ENCODE assay signal across 24 cellular contexts in genomic region chr12:51866324-51866723, GRCh38. TPM values are rescaled to one million over a fixed set of nuclear protein-coding genes. Genes with fewer than 3 reads are reported as not detected.
"Had no signal": no experiment of that assay in that cellular context is flagged by ENCODE, and none has a peak within 500 bp of the region (broad histone marks: within the 10 kb centered on the region; RNA-seq: fewer than 3 reads in every experiment).

No MANE protein-coding gene starts in this region.

- H3K4me1 Mint-ChIP-seq: activated T-helper 17 cell treated with anti-CD3 and anti-CD28 coated beads, Interleukin-2, amount 50 U/mL, for 72 hours had no signal

- H3K4me3 ChIP-seq: body of pancreas, coronary artery, heart right ventricle, smooth muscle cell, testis, upper lobe of right lung had no signal

- H3K27ac ChIP-seq: body of pancreas, coronary artery, heart right ventricle, testis, upper lobe of right lung had no signal

- H3K27ac Mint-ChIP-seq: activated CD4-positive, alpha-beta memory T cell treated with anti-CD3 and anti-CD28 coated beads, Interleukin-2, amount 10 ng/mL, durations not matched to agents 7 days and 5 days; activated CD8-positive, alpha-beta memory T cell treated with anti-CD3 and anti-CD28 coated beads, Interleukin-2, amount 10 ng/mL, durations not matched to agents 7 days and 5 days; activated naive CD4-positive, alpha-beta T cell treated with anti-CD3 and anti-CD28 coated beads for 36 hours; activated T-helper 17 cell treated with anti-CD3 and anti-CD28 coated beads, Interleukin-2, amount 50 U/mL, for 72 hours; natural killer cell treated with Interleukin-12 subunit alpha and Interleukin-12 subunit beta and Interleukin-15 and Interleukin-18, amount 100 ng/mL, for 72 hours; stimulated activated memory B cell treated with anti-CD40 and anti-IgM and Interleukin-4, amounts not matched to agents 10 μg/mL and 1 μg/mL and 100 μg/mL, for 72 hours had no signal

- H3K9me3 ChIP-seq: body of pancreas, heart right ventricle, testis, upper lobe of right lung had no signal

- H3K36me3 Mint-ChIP-seq: activated CD8-positive, alpha-beta memory T cell treated with anti-CD3 and anti-CD28 coated beads, Interleukin-2, amount 10 ng/mL, durations not matched to agents 7 days and 5 days; natural killer cell treated with Interleukin-12 subunit alpha and Interleukin-12 subunit beta and Interleukin-15 and Interleukin-18, amount 100 ng/mL, for 72 hours; stimulated activated memory B cell treated with anti-CD40 and anti-IgM and Interleukin-4, amounts not matched to agents 10 μg/mL and 1 μg/mL and 100 μg/mL, for 72 hours had no signal

- ATAC-seq: activated CD8-positive, alpha-beta memory T cell treated with anti-CD3 and anti-CD28 coated beads, Interleukin-2, amount 10 ng/mL, durations not matched to agents 7 days and 5 days; activated T-helper 17 cell treated with anti-CD3 and anti-CD28 coated beads, Interleukin-2, amount 50 U/mL, for 72 hours; body of pancreas; heart right ventricle; natural killer cell treated with Interleukin-12 subunit alpha and Interleukin-12 subunit beta and Interleukin-15 and Interleukin-18, amount 100 ng/mL, for 72 hours; sciatic nerve; stimulated activated memory B cell treated with anti-CD40 and anti-IgM and Interleukin-4, amounts not matched to agents 10 μg/mL and 1 μg/mL and 100 μg/mL, for 72 hours; upper lobe of right lung had no signal

- H3K9me3 Mint-ChIP-seq: activated CD4-positive, alpha-beta memory T cell treated with anti-CD3 and anti-CD28 coated beads, Interleukin-2, amount 10 ng/mL, durations not matched to agents 7 days and 5 days; activated naive CD4-positive, alpha-beta T cell treated with anti-CD3 and anti-CD28 coated beads for 36 hours; activated T-helper 17 cell treated with anti-CD3 and anti-CD28 coated beads, Interleukin-2, amount 50 U/mL, for 72 hours; natural killer cell treated with Interleukin-12 subunit alpha and Interleukin-12 subunit beta and Interleukin-15 and Interleukin-18, amount 100 ng/mL, for 72 hours; stimulated activated memory B cell treated with anti-CD40 and anti-IgM and Interleukin-4, amounts not matched to agents 10 μg/mL and 1 μg/mL and 100 μg/mL, for 72 hours had no signal

- FAIRE-seq: frontal cortex had no signal

- H3K36me3 ChIP-seq: heart right ventricle, upper lobe of right lung had no signal

- DNase-seq: activated CD4-positive, alpha-beta memory T cell treated with anti-CD3 and anti-CD28 coated beads, Interleukin-2, amount 10 ng/mL, durations not matched to agents 7 days and 5 days; activated CD4-positive, alpha-beta T cell treated with anti-CD3 and anti-CD28 coated beads for 48 hours; activated CD4-positive, CD25-positive, alpha-beta regulatory T cell; activated CD8-positive, alpha-beta memory T cell treated with anti-CD3 and anti-CD28 coated beads, Interleukin-2, amount 10 ng/mL, durations not matched to agents 7 days and 5 days; activated naive CD4-positive, alpha-beta T cell treated with anti-CD3 and anti-CD28 coated beads for 36 hours; body of pancreas; central memory CD4-positive, alpha-beta T cell; heart right ventricle; mesenchymal stem cell; stimulated activated CD4-positive, alpha-beta T cell treated with anti-CD3 and anti-CD28 coated beads, Interleukin-4, amount 100 ng/mL, for 4 hours; T1000; testis had no signal

- H3K4me3 Mint-ChIP-seq: activated CD4-positive, alpha-beta memory T cell treated with anti-CD3 and anti-CD28 coated beads, Interleukin-2, amount 10 ng/mL, durations not matched to agents 7 days and 5 days; activated CD8-positive, alpha-beta memory T cell treated with anti-CD3 and anti-CD28 coated beads, Interleukin-2, amount 10 ng/mL, durations not matched to agents 7 days and 5 days; activated naive CD4-positive, alpha-beta T cell treated with anti-CD3 and anti-CD28 coated beads for 36 hours; activated T-helper 17 cell treated with anti-CD3 and anti-CD28 coated beads, Interleukin-2, amount 50 U/mL, for 72 hours; natural killer cell treated with Interleukin-12 subunit alpha and Interleukin-12 subunit beta and Interleukin-15 and Interleukin-18, amount 100 ng/mL, for 72 hours; stimulated activated memory B cell treated with anti-CD40 and anti-IgM and Interleukin-4, amounts not matched to agents 10 μg/mL and 1 μg/mL and 100 μg/mL, for 72 hours had no signal

- H3K27me3 ChIP-seq: testis had no signal

RNA-seq across cellular contexts. Expression of gene ANKRD33, which starts 21.6 kb away (rescaled TPM):
- total RNA-seq: activated CD4-positive, alpha-beta memory T cell treated with anti-CD3 and anti-CD28 coated beads, Interleukin-2, amount 10 ng/mL, durations not matched to agents 7 days and 5 days; activated CD8-positive, alpha-beta memory T cell treated with anti-CD3 and anti-CD28 coated beads, Interleukin-2, amount 10 ng/mL, durations not matched to agents 7 days and 5 days; activated naive CD4-positive, alpha-beta T cell treated with anti-CD3 and anti-CD28 coated beads for 36 hours; activated T-helper 17 cell treated with anti-CD3 and anti-CD28 coated beads, Interleukin-2, amount 50 U/mL, for 72 hours; body of pancreas; frontal cortex; heart right ventricle; liver; natural killer cell treated with Interleukin-12 subunit alpha and Interleukin-12 subunit beta and Interleukin-15 and Interleukin-18, amount 100 ng/mL, for 72 hours; osteocyte; smooth muscle cell; T-helper 1 cell treated with Interleukin-12 subunit alpha and Interleukin-12 subunit beta and Interleukin-4 antibody, amounts not matched to agents 30 ng/mL and 1 ng/mL, for 36 hours; upper lobe of right lung had no signal
- polyA plus RNA-seq: esophagus, liver had no signal

RNA-seq across cellular contexts. Expression of gene ACVRL1, which starts 41.0 kb away (rescaled TPM):
- total RNA-seq: activated CD4-positive, alpha-beta memory T cell treated with anti-CD3 and anti-CD28 coated beads, Interleukin-2, amount 10 ng/mL, durations not matched to agents 7 days and 5 days; activated CD8-positive, alpha-beta memory T cell treated with anti-CD3 and anti-CD28 coated beads, Interleukin-2, amount 10 ng/mL, durations not matched to agents 7 days and 5 days; activated naive CD4-positive, alpha-beta T cell treated with anti-CD3 and anti-CD28 coated beads for 36 hours; activated T-helper 17 cell treated with anti-CD3 and anti-CD28 coated beads, Interleukin-2, amount 50 U/mL, for 72 hours; natural killer cell treated with Interleukin-12 subunit alpha and Interleukin-12 subunit beta and Interleukin-15 and Interleukin-18, amount 100 ng/mL, for 72 hours; osteocyte; T-helper 1 cell treated with Interleukin-12 subunit alpha and Interleukin-12 subunit beta and Interleukin-4 antibody, amounts not matched to agents 30 ng/mL and 1 ng/mL, for 36 hours had no signal
